ENCODE assay signal across 8 cellular contexts in genomic region chr19:43983912-43984686, GRCh38. TPM values are rescaled to one million over a fixed set of nuclear protein-coding genes. Genes with fewer than 3 reads are reported as not detected.
A peak's percentile ranks its signal among the peaks of the same experiment; 100 is the strongest.
DNase-seq lines count a peak whose midpoint lies in the region; ATAC-seq and TF ChIP-seq lines count a peak whose summit lies in the region.

TSS of gene ZNF155 (plus strand) at chr19:43984188. CDS start at chr19:43988544, 4,356 bp downstream.

- WGBS in mesendoderm (ENCODE audit: extremely low coverage, insufficient coverage, low lambda C conversion rate): no CpG with 5 or more reads among the region's 40 CpGs

- H3K27me3 ChIP-seq in mesendoderm (ENCODE audit: insufficient read depth, low read length, poor library complexity): no peaks in the 10 kb centered on the region

- peak within 1 kb of the TSS; percentile 67 for H4K8ac ChIP-seq in mesendoderm (ENCODE audit: low read depth, low read length)

- peak within 1 kb of the TSS; percentile 97 for H3K27ac Mint-ChIP-seq in activated CD8-positive, alpha-beta memory T cell treated with anti-CD3 and anti-CD28 coated beads, Interleukin-2, amount 10 ng/mL, durations not matched to agents 7 days and 5 days
- H3K27ac Mint-ChIP-seq in endothelial cell (ENCODE audit: unreplicated experiment): peak within 1 kb of the TSS; percentile 92

- no peak within 1 kb of the TSS for H2BK15ac ChIP-seq in mesendoderm (replicated peaks; ENCODE audit: low read depth)

- no peaks in the 10 kb centered on the region for H3K27me3 Mint-ChIP-seq in activated CD8-positive, alpha-beta memory T cell treated with anti-CD3 and anti-CD28 coated beads, Interleukin-2, amount 10 ng/mL, durations not matched to agents 7 days and 5 days
- H3K27me3 Mint-ChIP-seq in endothelial cell (ENCODE audit: unreplicated experiment): no peaks in the 10 kb centered on the region

- H3K36me3 Mint-ChIP-seq in activated CD8-positive, alpha-beta memory T cell treated with anti-CD3 and anti-CD28 coated beads, Interleukin-2, amount 10 ng/mL, durations not matched to agents 7 days and 5 days: peaks cover 30% of the 10 kb centered on the region
- peaks cover 1% of the 10 kb centered on the region for H3K36me3 Mint-ChIP-seq in endothelial cell (ENCODE audit: low read depth, unreplicated experiment)

- ATAC-seq in GM19351 (IDR thresholded peaks at IDR 0.05; ENCODE audit: unreplicated experiment) (peak; percentile 89), HG03565 (IDR thresholded peaks at IDR 0.05; ENCODE audit: unreplicated experiment) (peak; percentile 76)
- ATAC-seq in activated CD8-positive, alpha-beta memory T cell treated with anti-CD3 and anti-CD28 coated beads, Interleukin-2, amount 10 ng/mL, durations not matched to agents 7 days and 5 days: peak; percentile 93

- no peaks in the 10 kb centered on the region for H3K79me2 ChIP-seq in mesendoderm (ENCODE audit: control insufficient read depth, insufficient read depth, low read length)

- no peak for TF ChIP-seq CTCF in AG10803 (conservative IDR thresholded peaks at IDR 0.05; ENCODE audit: low read length)
- no peak for TF ChIP-seq CTCF in endothelial cell (IDR thresholded peaks at IDR 0.05; ENCODE audit: unreplicated experiment)

- peaks cover 9% of the 10 kb centered on the region for H3K4me1 Mint-ChIP-seq in activated CD8-positive, alpha-beta memory T cell treated with anti-CD3 and anti-CD28 coated beads, Interleukin-2, amount 10 ng/mL, durations not matched to agents 7 days and 5 days
- H3K4me1 Mint-ChIP-seq in endothelial cell (ENCODE audit: unreplicated experiment): no peaks in the 10 kb centered on the region

- peaks cover 16% of the 10 kb centered on the region for H3K9me3 Mint-ChIP-seq in activated CD8-positive, alpha-beta memory T cell treated with anti-CD3 and anti-CD28 coated beads, Interleukin-2, amount 10 ng/mL, durations not matched to agents 7 days and 5 days (ENCODE audit: low read depth)
- no peaks in the 10 kb centered on the region for H3K9me3 Mint-ChIP-seq in endothelial cell (ENCODE audit: unreplicated experiment)

- no peak within 1 kb of the TSS for H2AK5ac ChIP-seq in mesendoderm (ENCODE audit: low read length)

- H3K4me3 Mint-ChIP-seq in activated CD8-positive, alpha-beta memory T cell treated with anti-CD3 and anti-CD28 coated beads, Interleukin-2, amount 10 ng/mL, durations not matched to agents 7 days and 5 days: peak within 1 kb of the TSS; percentile 97
- H3K4me3 Mint-ChIP-seq in endothelial cell (ENCODE audit: unreplicated experiment): peak within 1 kb of the TSS; percentile 98

- no peaks in the 10 kb centered on the region for H3K36me3 ChIP-seq in mesendoderm (ENCODE audit: control insufficient read depth, insufficient read depth, low read length)

- peaks cover 7% of the 10 kb centered on the region for H3K79me1 ChIP-seq in mesendoderm (ENCODE audit: low read length)

- H3K56ac ChIP-seq in mesendoderm (ENCODE audit: low read length): peak within 1 kb of the TSS; percentile 92

- H3K18ac ChIP-seq in mesendoderm (ENCODE audit: low read length): peak within 1 kb of the TSS; percentile 39

- no peaks in the 10 kb centered on the region for H3K4me1 ChIP-seq in mesendoderm (ENCODE audit: control insufficient read depth, low read depth, low read length)

- H4K5ac ChIP-seq in mesendoderm (ENCODE audit: low read length): no peak within 1 kb of the TSS

- CTCF ChIA-PET in activated CD8-positive, alpha-beta memory T cell treated with anti-CD3 and anti-CD28 coated beads, Interleukin-2, amount 10 ng/mL, durations not matched to agents 7 days and 5 days (lab: Charles Lee): interaction anchor here (1.3 kb wide), 1 partner anchor 111 kb away, joined by 4 read pairs; the partner anchor contains the start of gene ZNF224

- peak; percentile 97 for DNase-seq in AG10803 (ENCODE audit: low read depth)
- peak; percentile 71 to 76 for DNase-seq in NOMO-1 (lab: John Stamatoyannopoulos, UW; ENCODE audit: unreplicated experiment in 2 of 2)
- DNase-seq in activated CD8-positive, alpha-beta memory T cell treated with anti-CD3 and anti-CD28 coated beads, Interleukin-2, amount 10 ng/mL, durations not matched to agents 7 days and 5 days: peak; percentile 80
- DNase-seq in endothelial cell (ENCODE audit: low spot score): peak; percentile 84
- peak; percentile 99 for DNase-seq in mesendoderm
- DNase-seq in stimulated activated CD8-positive, alpha-beta memory T cell treated with anti-CD3 and anti-CD28 coated beads, Interleukin-12 subunit alpha, Interleukin-12 subunit beta, amount 100 ng/mL, for 1 hour (ENCODE audit: low read depth): peak; percentile 47

- no peak within 1 kb of the TSS for H2BK120ac ChIP-seq in mesendoderm (ENCODE audit: low read depth, low read length)

- peak within 1 kb of the TSS; percentile 57 for H3K4ac ChIP-seq in mesendoderm (ENCODE audit: low read depth, low read length)

- no peak within 1 kb of the TSS for H3K23ac ChIP-seq in mesendoderm (ENCODE audit: low read length)

- no peak within 1 kb of the TSS for H3K27ac ChIP-seq in mesendoderm (ENCODE audit: low read depth, low read length)

- peak within 1 kb of the TSS; percentile 77 for H3K4me3 ChIP-seq in AG10803 (ENCODE audit: low read length)
- peak within 1 kb of the TSS; percentile 95 for H3K4me3 ChIP-seq in mesendoderm (ENCODE audit: low read length)

- no peak within 1 kb of the TSS for H2BK5ac ChIP-seq in mesendoderm (ENCODE audit: low read length)

- peak within 1 kb of the TSS; percentile 63 for H3K4me2 ChIP-seq in mesendoderm (ENCODE audit: low read length)

- H3K9ac ChIP-seq in mesendoderm (ENCODE audit: low read length): peak within 1 kb of the TSS; percentile 86

RNA-seq across cellular contexts. Expression of gene ZNF155, which starts in this region (rescaled TPM):
- 1 to 10 TPM; 7.1 to 7.3 TPM for total RNA-seq in activated CD8-positive, alpha-beta memory T cell treated with anti-CD3 and anti-CD28 coated beads, Interleukin-2, amount 10 ng/mL, durations not matched to agents 7 days and 5 days
- total RNA-seq in endothelial cell (ENCODE audit: unreplicated experiment): 10.9 TPM
- 5.5 TPM for polyA plus RNA-seq in mesendoderm (2013, experiment 1 of 2)
- 5.4 TPM for polyA plus RNA-seq in mesendoderm (2013, experiment 2 of 2)

Comparison
In these comparisons a context has a peak if more than half of its experiments do, and no peak if none do; other contexts are left out.
1. DNase-seq: peak in every context shown above with its lines; median percentile 99 in mesendoderm; 97 in AG10803; 84 in endothelial cell; 80 in activated CD8-positive, alpha-beta memory T cell treated with anti-CD3 and anti-CD28 coated beads, Interleukin-2, amount 10 ng/mL, durations not matched to agents 7 days and 5 days; 74 in NOMO-1; 47 in stimulated activated CD8-positive, alpha-beta memory T cell treated with anti-CD3 and anti-CD28 coated beads, Interleukin-12 subunit alpha, Interleukin-12 subunit beta, amount 100 ng/mL, for 1 hour.